In genomic region chr6:90645634-90646033, GRCh38 we compare ENCODE assay signal across 23 cellular contexts.
"Had no signal": no experiment of that assay in that cellular context is flagged by ENCODE, and none has a peak within 500 bp of the region (broad histone marks: within the 10 kb centered on the region; RNA-seq: fewer than 3 reads in every experiment).

No MANE protein-coding gene starts in this region.

- DNase-seq: activated CD4-positive, alpha-beta T cell treated with anti-CD3 and anti-CD28 coated beads for 4 hours; activated CD4-positive, alpha-beta T cell treated with anti-CD3 and anti-CD28 coated beads, Interleukin-2, amount 50 U/mL, for 4 hours; activated naive CD4-positive, alpha-beta T cell; activated T-cell treated with anti-CD3 and anti-CD28 coated beads for 4 hours; activated T-cell treated with anti-CD3 and anti-CD28 coated beads, Interleukin-2, amount 50 U/mL, for 72 hours; effector CD8-positive, alpha-beta T cell; head of caudate nucleus; hippocampal formation; immature natural killer cell; kidney; naive thymus-derived CD8-positive, alpha-beta T cell; posterior cingulate gyrus; right lobe of liver; stimulated activated CD4-positive, alpha-beta T cell treated with anti-CD3 and anti-CD28 coated beads, Interleukin-12 subunit alpha, Interleukin-12 subunit beta, amount 100 ng/mL, for 4 hours; stimulated activated CD4-positive, alpha-beta T cell treated with anti-CD3 and anti-CD28 coated beads, Interleukin-4, amount 100 ng/mL, for 1 hour; stimulated activated naive CD8-positive, alpha-beta T cell treated with anti-CD3 and anti-CD28 coated beads, Interleukin-15, Interleukin-2, amounts not matched to agents 100 U/mL and 50 U/mL, for 24 hours; T-helper 9 cell; testis; transverse colon had no signal

- H3K4me1 ChIP-seq: gastroesophageal sphincter, right lobe of liver, testis, transverse colon had no signal

- H3K9me3 ChIP-seq: gastroesophageal sphincter, right lobe of liver, testis, transverse colon had no signal

- ATAC-seq: activated naive CD4-positive, alpha-beta T cell treated with anti-CD3 and anti-CD28 coated beads, Interleukin-2, amount 50 U/mL, for 72 hours; activated T-cell treated with anti-CD3 and anti-CD28 coated beads, Interleukin-2, amount 50 U/mL, for 72 hours; gastroesophageal sphincter; naive thymus-derived CD8-positive, alpha-beta T cell; right lobe of liver; stimulated activated naive CD8-positive, alpha-beta T cell treated with anti-CD3 and anti-CD28 coated beads, Interleukin-15, Interleukin-2, amounts not matched to agents 100 U/mL and 50 U/mL, for 24 hours had no signal

- H3K27ac ChIP-seq: gastroesophageal sphincter, right lobe of liver, skin epidermis, testis, transverse colon, VCaP had no signal

- H3K4me3 ChIP-seq: gastroesophageal sphincter, right lobe of liver, skin epidermis, testis, transverse colon had no signal

- H3K36me3 ChIP-seq: gastroesophageal sphincter, right lobe of liver, transverse colon had no signal

- H3K27me3 ChIP-seq: gastroesophageal sphincter, right lobe of liver, testis, transverse colon had no signal
